ENCODE assay signal across 1 cellular context in the genomic region with DNA sequence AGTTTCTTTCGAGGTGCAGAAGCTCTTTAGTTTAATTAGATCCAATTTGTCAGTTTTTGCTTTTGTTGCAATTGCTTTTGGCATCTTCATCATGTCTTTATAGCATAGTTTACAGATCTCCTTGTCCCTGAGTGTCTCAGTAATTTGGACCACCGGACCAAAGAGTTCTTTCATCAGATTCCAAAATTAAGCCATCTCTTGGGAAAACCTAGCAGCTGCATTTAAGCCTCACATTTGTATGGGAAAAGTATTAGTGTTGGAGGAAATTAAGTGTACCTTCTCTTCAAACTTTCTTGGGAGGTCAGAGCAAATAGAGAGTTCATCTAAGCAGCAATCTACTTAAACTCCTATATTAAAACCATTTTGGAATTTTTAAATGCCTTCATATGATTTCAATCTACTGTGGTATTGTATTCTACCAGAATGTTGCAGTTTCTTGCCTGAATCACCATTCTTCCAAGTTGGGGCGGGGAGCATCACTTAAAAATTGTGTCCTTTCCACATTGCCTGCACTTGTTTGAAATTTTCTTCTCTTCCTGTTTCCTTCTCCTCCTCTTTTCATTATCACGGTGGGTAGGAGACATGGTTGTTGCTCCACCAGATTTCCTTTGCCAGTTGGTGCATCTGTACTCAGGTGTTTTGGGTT.
TF ChIP-seq lines count a peak whose summit lies in the region.

No MANE protein-coding gene starts in this region.

TF ChIP-seq in IMR-90, 13 proteins besides CTCF, POLR2A, EP300 and RAD21:
- TF ChIP-seq MAZ (IDR thresholded peaks at IDR 0.05; ENCODE audit: borderline replicate concordance, low read depth, low read length), result no peak
- TF ChIP-seq USF2 (IDR thresholded peaks at IDR 0.05; ENCODE audit: low read depth, low read length), result no peak
- TF ChIP-seq RCOR1 (IDR thresholded peaks at IDR 0.05; ENCODE audit: insufficient replicate concordance, low read length), result no peak
- no peak for TF ChIP-seq MAFK (IDR thresholded peaks at IDR 0.05; ENCODE audit: low read depth, low read length)
- no peak for TF ChIP-seq RFX5 (IDR thresholded peaks at IDR 0.05; ENCODE audit: low read depth, low read length)
- no peak for TF ChIP-seq CEBPB (IDR thresholded peaks at IDR 0.05; ENCODE audit: low read depth, low read length)
- no peak for TF ChIP-seq SMC3 (IDR thresholded peaks at IDR 0.05; ENCODE audit: low read depth, low read length)
- no peak for TF ChIP-seq FOS (IDR thresholded peaks at IDR 0.05; ENCODE audit: low read depth, low read length)
- no peak for TF ChIP-seq ELK1 (IDR thresholded peaks at IDR 0.05; ENCODE audit: borderline replicate concordance, low read depth, low read length)
- no peak for TF ChIP-seq CHD1 (IDR thresholded peaks at IDR 0.05; ENCODE audit: low read depth, low read length)
- TF ChIP-seq MXI1 (IDR thresholded peaks at IDR 0.05; ENCODE audit: borderline replicate concordance, low read depth, low read length), result no peak
- TF ChIP-seq BHLHE40 (IDR thresholded peaks at IDR 0.05; ENCODE audit: low read depth, low read length), result no peak
- no peak for TF ChIP-seq NFE2L2 (IDR thresholded peaks at IDR 0.05; ENCODE audit: low read depth, low read length)
